Comparison of ENCODE assay signal across 8 cellular contexts in the genomic region with DNA sequence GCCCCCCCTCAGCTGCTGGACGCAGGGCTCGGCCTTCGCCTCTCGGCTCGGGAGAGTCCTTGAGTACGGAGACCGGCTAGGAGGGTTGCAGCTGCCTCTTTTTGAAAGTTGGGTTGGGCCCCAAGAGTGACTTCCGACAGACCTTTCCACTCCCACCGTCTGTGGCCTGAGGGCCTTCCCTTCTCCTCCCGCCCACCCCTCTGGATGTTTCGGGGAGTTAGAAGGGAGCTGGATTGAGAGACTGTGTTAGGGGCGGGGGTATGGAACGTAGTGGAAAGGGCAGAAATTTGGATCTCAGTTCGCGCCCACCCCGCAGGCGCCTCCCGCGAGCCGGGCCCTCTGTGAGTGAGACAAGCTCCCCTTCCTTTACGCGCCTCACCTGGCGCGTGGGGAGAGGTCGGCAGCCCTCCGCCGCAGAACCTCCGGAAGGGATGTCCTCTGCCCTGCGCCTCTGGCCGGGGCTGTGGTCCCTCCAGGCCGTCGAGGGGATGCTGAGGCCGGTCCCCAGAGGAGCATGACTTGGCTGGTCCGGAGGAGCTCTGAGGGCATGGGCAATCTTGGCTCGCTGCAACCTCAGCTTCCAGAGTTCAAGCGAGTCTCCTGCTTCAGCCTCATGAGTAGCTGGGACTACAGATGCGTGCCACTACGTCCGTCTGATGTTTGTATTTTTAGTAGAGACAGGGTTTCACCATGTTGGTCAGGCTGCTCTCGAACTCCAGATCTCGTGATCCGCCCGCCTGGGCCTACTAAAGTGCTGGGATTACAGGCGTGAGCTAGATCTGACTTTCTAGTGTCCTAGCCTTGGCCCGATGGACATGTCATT. TPM values are rescaled to one million over a fixed set of nuclear protein-coding genes. Genes with fewer than 3 reads are reported as not detected.
DNase-seq lines count a peak whose midpoint lies in the region; ATAC-seq and TF ChIP-seq lines count a peak whose summit lies in the region.

No MANE protein-coding gene starts in this region.

- peaks cover 54% of the 10 kb centered on the region for H3K79me2 ChIP-seq in Loucy (ENCODE audit: insufficient read depth, low read length)

- peak overlapping the region; percentile 96 to 100 (median 99) for H3K27ac ChIP-seq in tibial nerve

- H3K36me3 ChIP-seq in Loucy (ENCODE audit: insufficient read depth, low read length) = 0 out of 2 replicates have a peak, but pooled peaks cover under 1% of the 10 kb centered on the region
- peaks cover 0 to 35% (median 0%) of the 10 kb centered on the region in 3 donors for H3K36me3 ChIP-seq in tibial nerve

- H3K4me3 ChIP-seq in Loucy (ENCODE audit: low read length, poor library complexity, severe bottlenecking) = peak overlapping the region; percentile 77
- H3K4me3 ChIP-seq in tibial nerve = peak overlapping the region; percentile 76 to 98 (median 80)

- TF ChIP-seq POLR2A in tibial nerve (IDR thresholded peaks at IDR 0.05) = no peak

- no peaks in the 10 kb centered on the region for H3K9me3 Mint-ChIP-seq in nephron

- ATAC-seq in GM21526 (IDR thresholded peaks at IDR 0.05; ENCODE audit: low FRiP score, unreplicated experiment) (peak; percentile 29), esophagus mucosa (peak; percentile 12), HG03469 (IDR thresholded peaks at IDR 0.05; ENCODE audit: unreplicated experiment) (no peak)

- H3K4me2 ChIP-seq in Loucy (ENCODE audit: low read depth, low read length, poor library complexity, severe bottlenecking) = peak overlapping the region; percentile 81

- no peaks in the 10 kb centered on the region for H3K9me3 ChIP-seq in Loucy (ENCODE audit: insufficient read depth, low read depth, low read length)
- no peaks in the 10 kb centered on the region for H3K9me3 ChIP-seq in tibial nerve

- 13 to 16% methylated on average over 35 to 42 of the region's 45 CpGs for WGBS in tibial nerve, 2 donors

- no peaks in the 10 kb centered on the region for H3F3A ChIP-seq in Loucy (ENCODE audit: low read depth)

- H3K4me3 Mint-ChIP-seq in nephron = peak overlapping the region; percentile 84 to 90 (median 90)

- H3K4me1 ChIP-seq in Loucy (ENCODE audit: insufficient read depth, low read length, poor library complexity, severe bottlenecking) = peaks cover 52% of the 10 kb centered on the region
- peaks cover 0 to 58% (median 32%) of the 10 kb centered on the region in 4 donors for H3K4me1 ChIP-seq in tibial nerve

- H3K4me1 Mint-ChIP-seq in nephron = peaks cover 54% of the 10 kb centered on the region

- H3K27me3 ChIP-seq in Loucy (ENCODE audit: insufficient read depth, low read length, poor library complexity, severe bottlenecking) (no peaks in the 10 kb centered on the region), tibial nerve (no peaks in the 10 kb centered on the region)

- H3K27ac Mint-ChIP-seq in nephron = peak overlapping the region; percentile 69 to 98 (median 92)

- peaks cover 39% of the 10 kb centered on the region for H4K20me1 ChIP-seq in Loucy (ENCODE audit: insufficient read depth, low read length, poor library complexity, severe bottlenecking)

- H3K36me3 Mint-ChIP-seq in nephron (ENCODE audit: low read depth) = peaks cover 28% of the 10 kb centered on the region

- DNase-seq in DMS79 (lab: John Stamatoyannopoulos, UW) (peak; percentile 16), tibial nerve (ENCODE audit: low spot score in 2 of 2) (peak in 1 of 2 donors; percentile 31)
- peak; percentile 12 for DNase-seq in activated CD8-positive, alpha-beta memory T cell treated with anti-CD3 and anti-CD28 coated beads, Interleukin-2, amount 50 U/mL, for 1 hour (ENCODE audit: extremely low read depth)

- H3K27me3 Mint-ChIP-seq in nephron (ENCODE audit: low read depth) = peaks cover 7% of the 10 kb centered on the region

- TF ChIP-seq CTCF in Loucy (conservative IDR thresholded peaks at IDR 0.05; ENCODE audit: low read length) (no peak), nephron (IDR thresholded peaks at IDR 0.05; ENCODE audit: unreplicated experiment in 3 of 3) (no peak), tibial nerve (IDR thresholded peaks at IDR 0.05) (no peak)

- TF ChIP-seq EP300 in tibial nerve (IDR thresholded peaks at IDR 0.05) = no peak

- H3K9me2 ChIP-seq in Loucy (replicated peaks; ENCODE audit: low read depth, low read length) = no peaks in the 10 kb centered on the region

- H2AFZ ChIP-seq in Loucy (ENCODE audit: low read length) = peak overlapping the region; percentile 87

- peak overlapping the region; percentile 96 for H3K9ac ChIP-seq in Loucy (ENCODE audit: low read depth, low read length, poor library complexity, severe bottlenecking)

RNA-seq across cellular contexts. Expression of gene C2orf74, which starts 15.9 kb away (rescaled TPM):
- total RNA-seq in esophagus mucosa = 2.9 TPM
- total RNA-seq in tibial nerve = 10 to 100 TPM in 3 of 4 donors, 1 to 10 TPM in 1; 8.4 to 28.6 (median 21.2) TPM
